Comparison of ENCODE assay signal across 9 cellular contexts in the genomic region with DNA sequence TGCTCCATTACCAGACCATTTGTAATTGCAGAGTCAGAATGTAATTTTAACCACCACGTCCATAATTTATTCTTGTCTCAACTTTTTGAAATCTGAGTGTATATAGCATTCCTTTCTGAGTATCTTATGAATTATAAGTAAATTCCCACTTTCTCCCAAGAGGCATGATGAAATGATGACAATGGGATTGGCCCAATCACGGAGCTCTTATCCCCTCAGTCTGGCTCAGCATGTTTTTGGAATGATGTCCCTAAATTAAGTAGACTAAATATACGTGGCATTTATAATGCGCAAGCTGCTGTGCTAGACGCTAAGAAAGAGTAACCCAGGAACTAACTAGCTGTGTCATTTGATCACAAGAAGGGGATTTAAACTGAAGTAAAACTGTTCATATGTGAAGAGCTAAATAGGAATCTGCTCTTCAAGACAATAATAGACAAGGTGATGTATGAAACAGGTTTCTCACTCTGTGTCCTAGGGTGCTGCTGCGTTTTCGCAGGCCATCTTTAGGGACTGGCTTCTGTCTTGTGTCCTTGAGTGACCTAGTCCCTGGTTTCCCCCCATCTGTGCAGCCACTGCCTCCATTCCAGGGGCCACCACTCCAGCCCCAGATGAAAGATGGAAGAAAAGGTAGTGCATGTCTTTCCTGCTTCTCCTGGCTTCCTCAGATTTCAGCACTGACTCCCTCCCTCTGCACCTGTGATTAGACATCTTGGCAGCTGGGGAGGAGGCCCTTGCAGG. TPM values are rescaled to one million over a fixed set of nuclear protein-coding genes. Genes with fewer than 3 reads are reported as not detected.
"Had no signal": no experiment of that assay in that cellular context is flagged by ENCODE, and none has a peak within 500 bp of the region (broad histone marks: within the 10 kb centered on the region; RNA-seq: fewer than 3 reads in every experiment).

No MANE protein-coding gene starts in this region.

RNA-seq across cellular contexts. Expression of a gene that starts 4.0 kb away (rescaled TPM):
- total RNA-seq: activated CD4-positive, alpha-beta memory T cell treated with anti-CD3 and anti-CD28 coated beads for 36 hours; activated CD8-positive, alpha-beta memory T cell treated with anti-CD3 and anti-CD28 coated beads, Interleukin-2, amount 10 ng/mL, durations not matched to agents 7 days and 5 days; activated CD8-positive, alpha-beta T cell treated with anti-CD3 and anti-CD28 coated beads, Interleukin-2, amount 10 ng/mL, durations not matched to agents 7 days and 5 days; activated naive CD8-positive, alpha-beta T cell treated with anti-CD3 and anti-CD28 coated beads for 36 hours; activated T-helper 1 cell treated with anti-CD3 and anti-CD28 coated beads, Interleukin-12 subunit alpha, Interleukin-12 subunit beta, Interleukin-2, Interleukin-4 antibody, amounts not matched to agents 30 ng/mL and 10 ng/mL and 1 ng/mL, durations not matched to agents 14 hours and 24 hours and 36 hours; activated T-helper 2 cell treated with anti-CD3 and anti-CD28 coated beads, Interferon-gamma antibody, Interleukin-2, Interleukin-4, amounts not matched to agents 10 μg/mL and 5 μg/mL and 100 μg/mL, durations not matched to agents 14 hours and 24 hours and 36 hours; body of pancreas; dermis blood vessel endothelial cell; hepatocyte had no signal
- polyA plus RNA-seq: hepatocyte had no signal
